19 cellular contexts compared by ENCODE assay signal in genomic region chr16:71851726-71852125, GRCh38. TPM values are rescaled to one million over a fixed set of nuclear protein-coding genes. Genes with fewer than 3 reads are reported as not detected.
DNase-seq lines count a peak whose midpoint lies in the region; ATAC-seq and TF ChIP-seq lines count a peak whose summit lies in the region.
"Had no signal": no experiment of that assay in that cellular context is flagged by ENCODE, and none has a peak within 500 bp of the region (broad histone marks: within the 10 kb centered on the region; RNA-seq: fewer than 3 reads in every experiment).

No MANE protein-coding gene starts in this region.

- no peak overlapping the region for H3K27ac ChIP-seq in CD4-positive, CD25-positive, alpha-beta regulatory T cell (ENCODE audit: insufficient read depth, low read length, poor library complexity, severe bottlenecking)
- H3K27ac ChIP-seq in MM.1S (ENCODE audit: low read length) = peak overlapping the region; percentile 92; the same call in 1 of the 2 replicates

- H3K27me3 Mint-ChIP-seq in CD4-positive, CD25-positive, alpha-beta regulatory T cell = no peaks in the 10 kb centered on the region
- H3K27me3 Mint-ChIP-seq in stimulated activated memory B cell treated with anti-CD40 and anti-IgM and Interleukin-4, amounts not matched to agents 10 μg/mL and 1 μg/mL and 100 μg/mL, for 72 hours = no peaks in the 10 kb centered on the region

- H3K4me1 Mint-ChIP-seq in CD4-positive, CD25-positive, alpha-beta regulatory T cell = peaks cover 32 to 80% (median 70%) of the 10 kb centered on the region in 4 donors
- peaks cover 74% of the 10 kb centered on the region for H3K4me1 Mint-ChIP-seq in stimulated activated memory B cell treated with anti-CD40 and anti-IgM and Interleukin-4, amounts not matched to agents 10 μg/mL and 1 μg/mL and 100 μg/mL, for 72 hours

- peaks cover 96% of the 10 kb centered on the region for H3K79me2 ChIP-seq in MM.1S (ENCODE audit: low read length)

- H3K27me3 ChIP-seq in CD4-positive, CD25-positive, alpha-beta regulatory T cell (ENCODE audit: control insufficient read depth, insufficient read depth, low read length) = no peaks in the 10 kb centered on the region
- H3K27me3 ChIP-seq in MM.1S (replicated peaks; ENCODE audit: insufficient read depth, low read length) (no peaks in the 10 kb centered on the region), MG63 (no peaks in the 10 kb centered on the region)
- H3K27me3 ChIP-seq: BE2C, Peyer's patch had no signal

- no peak overlapping the region for H3K4me2 ChIP-seq in MM.1S (ENCODE audit: low read depth, low read length)

- no peaks in the 10 kb centered on the region for H3K9me3 ChIP-seq in CD4-positive, CD25-positive, alpha-beta regulatory T cell (ENCODE audit: control insufficient read depth in 2 of 2, low read length in 2 of 2)
- no peaks in the 10 kb centered on the region for H3K9me3 ChIP-seq in MM.1S (replicated peaks; ENCODE audit: insufficient read depth, low read length)
- H3K9me3 ChIP-seq in MG63 = no peaks in the 10 kb centered on the region
- H3K9me3 ChIP-seq: BE2C, Peyer's patch had no signal

- peaks cover 30% of the 10 kb centered on the region for H3F3A ChIP-seq in MM.1S (ENCODE audit: insufficient read depth, low read length)

- H3K4me1 ChIP-seq in CD4-positive, CD25-positive, alpha-beta regulatory T cell (ENCODE audit: control insufficient read depth, insufficient read depth, low read length, poor library complexity, severe bottlenecking) = peaks cover 33% of the 10 kb centered on the region
- H3K4me1 ChIP-seq in MM.1S (ENCODE audit: low read length) = peaks cover 53% of the 10 kb centered on the region
- H3K4me1 ChIP-seq: BE2C had no signal

- H3K9ac ChIP-seq in MM.1S (ENCODE audit: low read length) = no peak overlapping the region; the same call in 1 of the 2 replicates

- H3K9me3 Mint-ChIP-seq in CD4-positive, CD25-positive, alpha-beta regulatory T cell = no peaks in the 10 kb centered on the region
- no peaks in the 10 kb centered on the region for H3K9me3 Mint-ChIP-seq in stimulated activated memory B cell treated with anti-CD40 and anti-IgM and Interleukin-4, amounts not matched to agents 10 μg/mL and 1 μg/mL and 100 μg/mL, for 72 hours
- H3K9me3 Mint-ChIP-seq: H9 had no signal

- H3K27ac Mint-ChIP-seq in CD4-positive, CD25-positive, alpha-beta regulatory T cell = peak overlapping the region in 2 of 3 donors; percentile 46 to 86
- H3K27ac Mint-ChIP-seq in stimulated activated memory B cell treated with anti-CD40 and anti-IgM and Interleukin-4, amounts not matched to agents 10 μg/mL and 1 μg/mL and 100 μg/mL, for 72 hours = peak overlapping the region; percentile 87
- H3K27ac Mint-ChIP-seq: H9 had no signal

- ATAC-seq in CD4-positive, CD25-positive, alpha-beta regulatory T cell (ENCODE audit: low read depth in 2 of 2) = no peak
- no peak for ATAC-seq in stimulated activated memory B cell treated with anti-CD40 and anti-IgM and Interleukin-4, amounts not matched to agents 10 μg/mL and 1 μg/mL and 100 μg/mL, for 72 hours
- no peak for ATAC-seq in GM18870 (IDR thresholded peaks at IDR 0.05; ENCODE audit: unreplicated experiment)
- ATAC-seq: K562 had no signal

- TF ChIP-seq CTCF in MM.1S (IDR thresholded peaks at IDR 0.05; ENCODE audit: low read length) = no peak

- peaks cover 46% of the 10 kb centered on the region for H3K36me3 ChIP-seq in CD4-positive, CD25-positive, alpha-beta regulatory T cell (ENCODE audit: control insufficient read depth, insufficient read depth, low read length)
- H3K36me3 ChIP-seq in MM.1S (replicated peaks; ENCODE audit: insufficient read depth, low read length) (0 out of 2 replicates have a peak, but pooled peaks cover 7% of the 10 kb centered on the region), MG63 (peaks cover 8% of the 10 kb centered on the region)

- no peak overlapping the region for H2AFZ ChIP-seq in MM.1S (ENCODE audit: low read length)

- no peak overlapping the region for H3K4me3 ChIP-seq in CD4-positive, CD25-positive, alpha-beta regulatory T cell (ENCODE audit: low read depth, low read length)
- H3K4me3 ChIP-seq in MM.1S (ENCODE audit: low read length) (no peak overlapping the region), MG63 (no peak overlapping the region)
- H3K4me3 ChIP-seq: K562, Peyer's patch had no signal

- H3K36me3 Mint-ChIP-seq in CD4-positive, CD25-positive, alpha-beta regulatory T cell = peaks cover 38% of the 10 kb centered on the region
- H3K36me3 Mint-ChIP-seq in stimulated activated memory B cell treated with anti-CD40 and anti-IgM and Interleukin-4, amounts not matched to agents 10 μg/mL and 1 μg/mL and 100 μg/mL, for 72 hours = peaks cover 66% of the 10 kb centered on the region

- no peaks in the 10 kb centered on the region for H4K20me1 ChIP-seq in MM.1S (ENCODE audit: insufficient read depth, low read length)

- DNase-seq in CD4-positive, CD25-positive, alpha-beta regulatory T cell = no peak
- DNase-seq in MM.1S (no peak), fibroblast of gingiva (ENCODE audit: low read depth) (peak; percentile 19), MG63 (no peak), NCI-H2107 treated with DMSO at 0.1 percent for 48 hours (lab: John Stamatoyannopoulos, UW; ENCODE audit: unreplicated experiment) (no peak), HT-29 (ENCODE audit: low spot score) (no peak)
- DNase-seq: BE2C, DMS 273 treated with DMSO at 0.1 percent for 48 hours, H9, NCI-H1092 treated with DMSO at 0.1 percent for 48 hours, NCI-H1694 treated with DMSO at 0.1 percent for 48 hours, NCI-H2171, NCI-H446 treated with DMSO at 0.1 percent for 48 hours, NCI-H774, Peyer's patch, SHP77 had no signal

- H3K4me3 Mint-ChIP-seq in CD4-positive, CD25-positive, alpha-beta regulatory T cell = peak overlapping the region in 1 of 4 donors; percentile 13
- no peak overlapping the region for H3K4me3 Mint-ChIP-seq in stimulated activated memory B cell treated with anti-CD40 and anti-IgM and Interleukin-4, amounts not matched to agents 10 μg/mL and 1 μg/mL and 100 μg/mL, for 72 hours
- H3K4me3 Mint-ChIP-seq: H9 had no signal

- H3K9me2 ChIP-seq in MM.1S (replicated peaks; ENCODE audit: insufficient read depth, low read length) = no peaks in the 10 kb centered on the region

RNA-seq across cellular contexts. Expression of gene ATXN1L, which starts 6.0 kb away (rescaled TPM):
- total RNA-seq in CD4-positive, CD25-positive, alpha-beta regulatory T cell = 46.8 TPM
- 10 to 100 TPM in 2 of 4 donors, 1 to 10 TPM in 2; 7.7 to 14.0 (median 10.3) TPM for polyA plus RNA-seq in CD4-positive, CD25-positive, alpha-beta regulatory T cell
- 1.2 and 6.5 TPM in 2 replicates for total RNA-seq in MG63 (2014; rRNA removed; shearing (Covaris generic); ENCODE audit: low replicate concordance)
- total RNA-seq in HT-29 (2014; rRNA removed; shearing (Covaris generic)) = 12.3 and 14.1 TPM in 2 replicates

RNA-seq across cellular contexts. Expression of gene ZNF821, which starts 32.3 kb away (rescaled TPM):
- 21.6 TPM for total RNA-seq in CD4-positive, CD25-positive, alpha-beta regulatory T cell
- polyA plus RNA-seq in CD4-positive, CD25-positive, alpha-beta regulatory T cell = 10 to 100 TPM; 13.3 to 15.5 (median 15.2) TPM
- 4.3 and 17.7 TPM in 2 replicates for total RNA-seq in MG63 (2014; rRNA removed; shearing (Covaris generic); ENCODE audit: low replicate concordance)
- total RNA-seq in HT-29 (2014; rRNA removed; shearing (Covaris generic)) = 7.4 and 10.8 TPM in 2 replicates

RNA-seq across cellular contexts. Expression of gene AP1G1, which starts 43.1 kb away (rescaled TPM):
- total RNA-seq in CD4-positive, CD25-positive, alpha-beta regulatory T cell = 190 TPM
- 10 to 100 TPM; 11.7 to 13.9 (median 12.8) TPM for polyA plus RNA-seq in CD4-positive, CD25-positive, alpha-beta regulatory T cell
- total RNA-seq in MG63 (2014; rRNA removed; shearing (Covaris generic); ENCODE audit: low replicate concordance) = 15.3 and 20.9 TPM in 2 replicates
- total RNA-seq in HT-29 (2014; rRNA removed; shearing (Covaris generic)) = 54.3 and 57.2 TPM in 2 replicates

RNA-seq across cellular contexts. Expression of gene IST1, which starts 43.6 kb away (rescaled TPM):
- total RNA-seq in CD4-positive, CD25-positive, alpha-beta regulatory T cell = 346 TPM
- polyA plus RNA-seq in CD4-positive, CD25-positive, alpha-beta regulatory T cell = 100 to 1,000 TPM; 151 to 252 (median 190) TPM
- total RNA-seq in MG63 (2014; rRNA removed; shearing (Covaris generic); ENCODE audit: low replicate concordance) = 93.5 and 95.1 TPM in 2 replicates
- total RNA-seq in HT-29 (2014; rRNA removed; shearing (Covaris generic)) = 115 and 136 TPM in 2 replicates
